Comparison of ENCODE assay signal across 8 cellular contexts in the genomic region with DNA sequence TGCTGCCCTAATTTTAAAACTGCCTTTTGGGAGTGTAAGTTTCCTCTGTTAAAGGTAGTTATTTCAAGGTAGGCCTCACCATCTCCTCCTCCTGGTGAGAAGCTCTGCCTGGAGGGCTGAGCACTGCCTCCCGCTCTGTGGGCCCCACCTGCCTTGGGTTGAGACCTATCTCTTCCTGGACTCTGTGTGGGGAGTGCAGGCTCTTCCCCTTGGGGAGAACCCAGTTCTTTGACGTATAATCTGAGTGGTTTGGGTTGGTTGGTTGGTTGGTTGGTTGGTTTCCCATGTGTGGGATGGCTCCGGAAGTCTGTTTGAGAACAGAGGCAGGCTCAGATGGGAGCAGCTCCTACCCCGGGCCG. TPM values are rescaled to one million over a fixed set of nuclear protein-coding genes. Genes with fewer than 3 reads are reported as not detected.
DNase-seq lines count a peak whose midpoint lies in the region; ATAC-seq and TF ChIP-seq lines count a peak whose summit lies in the region.

No MANE protein-coding gene starts in this region.

- H3K27ac Mint-ChIP-seq in activated T-helper 1 cell treated with anti-CD3 and anti-CD28 coated beads, Interleukin-12 subunit alpha, Interleukin-12 subunit beta, Interleukin-2, Interleukin-4 antibody, amounts not matched to agents 30 ng/mL and 10 ng/mL and 1 ng/mL, durations not matched to agents 14 hours and 24 hours and 36 hours = peak overlapping the region; percentile 88

- H3K4me1 Mint-ChIP-seq in activated T-helper 1 cell treated with anti-CD3 and anti-CD28 coated beads, Interleukin-12 subunit alpha, Interleukin-12 subunit beta, Interleukin-2, Interleukin-4 antibody, amounts not matched to agents 30 ng/mL and 10 ng/mL and 1 ng/mL, durations not matched to agents 14 hours and 24 hours and 36 hours (ENCODE audit: low read depth) = peaks cover 80% of the 10 kb centered on the region

- peaks cover 23% of the 10 kb centered on the region for H3K36me3 Mint-ChIP-seq in activated T-helper 1 cell treated with anti-CD3 and anti-CD28 coated beads, Interleukin-12 subunit alpha, Interleukin-12 subunit beta, Interleukin-2, Interleukin-4 antibody, amounts not matched to agents 30 ng/mL and 10 ng/mL and 1 ng/mL, durations not matched to agents 14 hours and 24 hours and 36 hours (ENCODE audit: low read depth)

- H3K9me3 ChIP-seq in left lung (no peaks in the 10 kb centered on the region), transverse colon (no peaks in the 10 kb centered on the region)

- WGBS in transverse colon (ENCODE audit: low coverage in 1 of 2), 2 donors = 68 to 80% methylated on average over 3 to 5 of the region's 5 CpGs

- H3K4me1 ChIP-seq in left lung (peaks cover 47 to 98% of the 10 kb centered on the region in 2 donors), transverse colon (peaks cover 54 to 91% (median 75%) of the 10 kb centered on the region in 4 donors)

- ATAC-seq in left lung = no peak
- no peak for ATAC-seq in esophagus mucosa

- in situ Hi-C loops in transverse colon (cut with MboI; ENCODE audit: low pct_ligation_motif_present in 1 of 4, low pct_unique_long_range_greater_than_20kb in 1 of 4, low sequenced_read_pairs in 3 of 4) = no loop called here

- peak overlapping the region; percentile 71 for H3K4me3 Mint-ChIP-seq in activated T-helper 1 cell treated with anti-CD3 and anti-CD28 coated beads, Interleukin-12 subunit alpha, Interleukin-12 subunit beta, Interleukin-2, Interleukin-4 antibody, amounts not matched to agents 30 ng/mL and 10 ng/mL and 1 ng/mL, durations not matched to agents 14 hours and 24 hours and 36 hours

- peaks cover 4% of the 10 kb centered on the region for H3K9me3 Mint-ChIP-seq in activated T-helper 1 cell treated with anti-CD3 and anti-CD28 coated beads, Interleukin-12 subunit alpha, Interleukin-12 subunit beta, Interleukin-2, Interleukin-4 antibody, amounts not matched to agents 30 ng/mL and 10 ng/mL and 1 ng/mL, durations not matched to agents 14 hours and 24 hours and 36 hours

- no peak for TF ChIP-seq CTCF in left lung (IDR thresholded peaks at IDR 0.05)
- no peak for TF ChIP-seq CTCF in transverse colon (IDR thresholded peaks at IDR 0.05)

- H3K27ac ChIP-seq in left lung (peak overlapping the region; percentile 86 to 96), transverse colon (peak overlapping the region; percentile 87 to 94 (median 92))

- H3K27me3 Mint-ChIP-seq in activated T-helper 1 cell treated with anti-CD3 and anti-CD28 coated beads, Interleukin-12 subunit alpha, Interleukin-12 subunit beta, Interleukin-2, Interleukin-4 antibody, amounts not matched to agents 30 ng/mL and 10 ng/mL and 1 ng/mL, durations not matched to agents 14 hours and 24 hours and 36 hours (ENCODE audit: insufficient read depth) = no peaks in the 10 kb centered on the region

- H3K27me3 ChIP-seq in left lung = no peaks in the 10 kb centered on the region
- no peaks in the 10 kb centered on the region for H3K27me3 ChIP-seq in transverse colon

- peak; percentile 45 for DNase-seq in stimulated activated CD4-positive, alpha-beta T cell treated with anti-CD3 and anti-CD28 coated beads, Interleukin-15, amount 100 ng/mL, for 24 hours
- no peak for DNase-seq in stimulated activated CD4-positive, alpha-beta T cell treated with anti-CD3 and anti-CD28 coated beads, Interleukin-4, amount 100 ng/mL, for 1 hour
- peak; percentile 35 for DNase-seq in activated T-helper 1 cell treated with anti-CD3 and anti-CD28 coated beads, Interleukin-12 subunit alpha, Interleukin-12 subunit beta, Interleukin-2, Interleukin-4 antibody, amounts not matched to agents 30 ng/mL and 10 ng/mL and 1 ng/mL, durations not matched to agents 14 hours and 24 hours and 36 hours (ENCODE audit: low spot score)
- DNase-seq in left lung = no peak
- peak; percentile 37 for DNase-seq in transverse colon
- DNase-seq in T1000 (lab: John Stamatoyannopoulos, UW) = no peak
- no peak for DNase-seq in cerebellum (ENCODE audit: low spot score)

- H3K36me3 ChIP-seq in left lung = peaks cover 0 to 4% of the 10 kb centered on the region in 2 donors
- H3K36me3 ChIP-seq in transverse colon = no peaks in the 10 kb centered on the region

- TF ChIP-seq EP300 in transverse colon (IDR thresholded peaks at IDR 0.05; ENCODE audit: low read depth) = no peak

- no peak for TF ChIP-seq POLR2A in transverse colon (IDR thresholded peaks at IDR 0.05)

- H3K4me3 ChIP-seq in left lung (no peak overlapping the region), transverse colon (no peak overlapping the region)

- intact Hi-C loops in activated T-helper 1 cell treated with anti-CD3 and anti-CD28 coated beads, Interleukin-12 subunit alpha, Interleukin-12 subunit beta, Interleukin-2, Interleukin-4 antibody, amounts not matched to agents 30 ng/mL and 10 ng/mL and 1 ng/mL, durations not matched to agents 14 hours and 24 hours and 36 hours (cut with micrococcal nuclease) = loop anchor here (1.0 kb wide), 1 partner anchor 31 kb away; no protein-coding TSS in a partner anchor
- intact Hi-C loops in left lung (cut with DNase I) = no loop called here
- intact Hi-C loops in transverse colon (cut with DNase I; ENCODE audit: low total_unique reads) = no loop called here

RNA-seq across cellular contexts. Expression of gene ACTN4, which starts 39.1 kb away (rescaled TPM):
- total RNA-seq in activated T-helper 1 cell treated with anti-CD3 and anti-CD28 coated beads, Interleukin-12 subunit alpha, Interleukin-12 subunit beta, Interleukin-2, Interleukin-4 antibody, amounts not matched to agents 30 ng/mL and 10 ng/mL and 1 ng/mL, durations not matched to agents 14 hours and 24 hours and 36 hours = 281 and 287 TPM in 2 replicates
- 100 to 1,000 TPM; 576 to 647 TPM for total RNA-seq in left lung
- 1,000 to 10,000 TPM in 1 of 4 donors, 100 to 1,000 TPM in 3; 458 to 1,080 (median 723) TPM for total RNA-seq in transverse colon
- 455 TPM for total RNA-seq in esophagus mucosa
- 71.8 TPM for total RNA-seq in cerebellum

RNA-seq across cellular contexts. Expression of gene CAPN12, which starts 57.8 kb away (rescaled TPM):
- 1.1 and 2.5 TPM in 2 replicates for total RNA-seq in activated T-helper 1 cell treated with anti-CD3 and anti-CD28 coated beads, Interleukin-12 subunit alpha, Interleukin-12 subunit beta, Interleukin-2, Interleukin-4 antibody, amounts not matched to agents 30 ng/mL and 10 ng/mL and 1 ng/mL, durations not matched to agents 14 hours and 24 hours and 36 hours
- total RNA-seq in left lung = 1 to 10 TPM; 1.7 to 4.5 TPM
- 10 to 100 TPM in 2 of 4 donors, 1 to 10 TPM in 1, not detected in 1; 2.6 to 44.8 (median 14.4) TPM for total RNA-seq in transverse colon
- total RNA-seq in esophagus mucosa = 2.2 TPM
- total RNA-seq in cerebellum = 0.54 TPM

Comparison
In these comparisons a context has a peak if more than half of its experiments do, and no peak if none do; other contexts are left out.
1. DNase-seq: peak in stimulated activated CD4-positive, alpha-beta T cell treated with anti-CD3 and anti-CD28 coated beads, Interleukin-15, amount 100 ng/mL, for 24 hours (single experiment), activated T-helper 1 cell treated with anti-CD3 and anti-CD28 coated beads, Interleukin-12 subunit alpha, Interleukin-12 subunit beta, Interleukin-2, Interleukin-4 antibody, amounts not matched to agents 30 ng/mL and 10 ng/mL and 1 ng/mL, durations not matched to agents 14 hours and 24 hours and 36 hours (single experiment) and transverse colon (single experiment); none in stimulated activated CD4-positive, alpha-beta T cell treated with anti-CD3 and anti-CD28 coated beads, Interleukin-4, amount 100 ng/mL, for 1 hour (single experiment), left lung (0 of 2), T1000 (single experiment) and cerebellum (single experiment).